ENCODE assay signal across 8 cellular contexts in genomic region chr5:126422994-126423788, GRCh38. TPM values are rescaled to one million over a fixed set of nuclear protein-coding genes. Genes with fewer than 3 reads are reported as not detected.
A peak's percentile ranks its signal among the peaks of the same experiment; 100 is the strongest.
DNase-seq lines count a peak whose midpoint lies in the region; ATAC-seq and TF ChIP-seq lines count a peak whose summit lies in the region.

A gene with protein sequence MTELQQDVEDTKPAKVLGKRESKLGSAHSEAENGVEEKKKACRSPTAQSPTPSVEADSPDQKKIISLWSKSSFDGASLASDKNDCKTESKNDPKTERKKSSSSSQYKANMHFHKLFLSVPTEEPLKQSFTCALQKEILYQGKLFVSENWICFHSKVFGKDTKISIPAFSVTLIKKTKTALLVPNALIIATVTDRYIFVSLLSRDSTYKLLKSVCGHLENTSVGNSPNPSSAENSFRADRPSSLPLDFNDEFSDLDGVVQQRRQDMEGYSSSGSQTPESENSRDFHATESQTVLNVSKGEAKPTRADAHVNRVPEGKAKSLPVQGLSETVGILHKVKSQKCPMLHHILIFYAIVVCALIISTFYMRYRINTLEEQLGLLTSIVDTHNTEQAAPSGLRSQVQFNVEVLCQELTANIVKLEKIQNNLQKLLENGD (plus strand): TSS chr5:126423409. CDS start chr5:126423607, 198 bp downstream.

- intact Hi-C loops in Right ventricle myocardium inferior (cut with DNase I), result loop anchor here (5.0 kb wide), 2 partner anchors 51 to 114 kb away; no protein-coding TSS in a partner anchor

- no peaks in the 10 kb centered on the region for H3K9me3 Mint-ChIP-seq in activated naive CD8-positive, alpha-beta T cell treated with anti-CD3 and anti-CD28 coated beads, Interleukin-2, amount 10 ng/mL, durations not matched to agents 7 days and 5 days
- H3K9me3 Mint-ChIP-seq in osteocyte (ENCODE audit: unreplicated experiment), result no peaks in the 10 kb centered on the region

- DNase-seq in D341Med (ENCODE audit: low spot score) (peak; percentile 76), HuH-7 (ENCODE audit: low spot score) (peak; percentile 10), Right ventricle myocardium inferior (ENCODE audit: missing footprints) (peak; percentile 90), osteocyte (ENCODE audit: extremely low spot score, unreplicated experiment) (peak; percentile 92), thoracic aorta (ENCODE audit: low spot score) (peak; percentile 60)
- peak; percentile 70 for DNase-seq in activated naive CD8-positive, alpha-beta T cell treated with anti-CD3 and anti-CD28 coated beads, Interleukin-2, amount 10 ng/mL, durations not matched to agents 7 days and 5 days

- ATAC-seq in GM21447 (IDR thresholded peaks at IDR 0.05; ENCODE audit: unreplicated experiment) (peak; percentile 87), SK-N-SH treated with all-trans-retinoic acid at 6 μM for 48 hours (peak; percentile 95), Right ventricle myocardium inferior (peak; percentile 96), thoracic aorta (ENCODE audit: insufficient number of reproducible peaks, low FRiP score, low read depth) (peak; percentile 92)
- peak; percentile 95 for ATAC-seq in activated naive CD8-positive, alpha-beta T cell treated with anti-CD3 and anti-CD28 coated beads, Interleukin-2, amount 10 ng/mL, durations not matched to agents 7 days and 5 days (ENCODE audit: low read depth)

- H3K4me3 ChIP-seq in thoracic aorta, result peak within 1 kb of the TSS; percentile 82

- no peaks in the 10 kb centered on the region for H3K27me3 ChIP-seq in thoracic aorta (replicated peaks; ENCODE audit: insufficient read depth)

- peak within 1 kb of the TSS; percentile 87 to 94 for H3K27ac ChIP-seq in thoracic aorta

- H3K9me3 ChIP-seq in thoracic aorta, result no peaks in the 10 kb centered on the region

- peaks cover 2% of the 10 kb centered on the region for H3K36me3 Mint-ChIP-seq in activated naive CD8-positive, alpha-beta T cell treated with anti-CD3 and anti-CD28 coated beads, Interleukin-2, amount 10 ng/mL, durations not matched to agents 7 days and 5 days
- peaks cover 16% of the 10 kb centered on the region for H3K36me3 Mint-ChIP-seq in osteocyte (ENCODE audit: unreplicated experiment)

- peaks cover 23% of the 10 kb centered on the region for H3K4me1 Mint-ChIP-seq in activated naive CD8-positive, alpha-beta T cell treated with anti-CD3 and anti-CD28 coated beads, Interleukin-2, amount 10 ng/mL, durations not matched to agents 7 days and 5 days
- H3K4me1 Mint-ChIP-seq in osteocyte (ENCODE audit: unreplicated experiment), result peaks cover 37% of the 10 kb centered on the region

- peaks cover 0 to 29% of the 10 kb centered on the region in 2 donors for H3K4me1 ChIP-seq in thoracic aorta (ENCODE audit: control insufficient read depth in 1 of 2, low read depth in 2 of 2)

- H3K36me3 ChIP-seq in thoracic aorta, result no peaks in the 10 kb centered on the region

- no peaks in the 10 kb centered on the region for H3K27me3 Mint-ChIP-seq in activated naive CD8-positive, alpha-beta T cell treated with anti-CD3 and anti-CD28 coated beads, Interleukin-2, amount 10 ng/mL, durations not matched to agents 7 days and 5 days
- no peaks in the 10 kb centered on the region for H3K27me3 Mint-ChIP-seq in osteocyte (ENCODE audit: unreplicated experiment)

- POLR2A ChIA-PET in activated naive CD8-positive, alpha-beta T cell treated with anti-CD3 and anti-CD28 coated beads, Interleukin-2, amount 10 ng/mL, durations not matched to agents 7 days and 5 days (lab: Charles Lee), result interaction anchor here (0.5 to 2.3 kb wide), 3 partner anchors 20 to 450 kb away, joined by 3 to 29 read pairs (median 5); no protein-coding TSS in a partner anchor

- H3K27ac Mint-ChIP-seq in activated naive CD8-positive, alpha-beta T cell treated with anti-CD3 and anti-CD28 coated beads, Interleukin-2, amount 10 ng/mL, durations not matched to agents 7 days and 5 days, result peak within 1 kb of the TSS; percentile 82
- peak within 1 kb of the TSS; percentile 94 for H3K27ac Mint-ChIP-seq in osteocyte (ENCODE audit: unreplicated experiment)

- peak within 1 kb of the TSS; percentile 92 for H3K4me3 Mint-ChIP-seq in activated naive CD8-positive, alpha-beta T cell treated with anti-CD3 and anti-CD28 coated beads, Interleukin-2, amount 10 ng/mL, durations not matched to agents 7 days and 5 days
- peak within 1 kb of the TSS; percentile 84 for H3K4me3 Mint-ChIP-seq in osteocyte (ENCODE audit: unreplicated experiment)

- TF ChIP-seq CTCF in osteocyte (IDR thresholded peaks at IDR 0.05) (no peak), thoracic aorta (IDR thresholded peaks at IDR 0.05) (no peak)

TF ChIP-seq in SK-N-SH treated with all-trans-retinoic acid at 6 μM for 48 hours, 23 proteins besides CTCF, POLR2A, EP300 and RAD21:
- TF ChIP-seq, protein P1, sequence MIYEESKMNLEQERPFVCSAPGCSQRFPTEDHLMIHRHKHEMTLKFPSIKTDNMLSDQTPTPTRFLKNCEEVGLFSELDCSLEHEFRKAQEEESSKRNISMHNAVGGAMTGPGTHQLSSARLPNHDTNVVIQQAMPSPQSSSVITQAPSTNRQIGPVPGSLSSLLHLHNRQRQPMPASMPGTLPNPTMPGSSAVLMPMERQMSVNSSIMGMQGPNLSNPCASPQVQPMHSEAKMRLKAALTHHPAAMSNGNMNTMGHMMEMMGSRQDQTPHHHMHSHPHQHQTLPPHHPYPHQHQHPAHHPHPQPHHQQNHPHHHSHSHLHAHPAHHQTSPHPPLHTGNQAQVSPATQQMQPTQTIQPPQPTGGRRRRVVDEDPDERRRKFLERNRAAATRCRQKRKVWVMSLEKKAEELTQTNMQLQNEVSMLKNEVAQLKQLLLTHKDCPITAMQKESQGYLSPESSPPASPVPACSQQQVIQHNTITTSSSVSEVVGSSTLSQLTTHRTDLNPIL (CRISPR knock-in tag; IDR thresholded peaks at IDR 0.05; ENCODE audit: low read depth), result no peak
- TF ChIP-seq TSHZ2 (CRISPR knock-in tag; IDR thresholded peaks at IDR 0.05) (no peak), SNAI2 (CRISPR knock-in tag; IDR thresholded peaks at IDR 0.05) (no peak), ESRRG (CRISPR knock-in tag; IDR thresholded peaks at IDR 0.05) (no peak), PPARA (CRISPR knock-in tag; IDR thresholded peaks at IDR 0.05; ENCODE audit: borderline replicate concordance) (no peak), CSDC2 (CRISPR knock-in tag; IDR thresholded peaks at IDR 0.05) (no peak), TOX (CRISPR knock-in tag; IDR thresholded peaks at IDR 0.05; ENCODE audit: borderline replicate concordance) (no peak), GLIS3 (CRISPR knock-in tag; IDR thresholded peaks at IDR 0.05) (no peak), ISL1 (CRISPR knock-in tag; IDR thresholded peaks at IDR 0.05) (no peak), ZNF565 (CRISPR knock-in tag; conservative IDR thresholded peaks at IDR 0.05; ENCODE audit: low read depth) (no peak), ZNF70 (CRISPR knock-in tag; IDR thresholded peaks at IDR 0.05) (no peak), TCF4 (CRISPR knock-in tag; IDR thresholded peaks at IDR 0.05; ENCODE audit: borderline replicate concordance) (no peak), BACH2 (CRISPR knock-in tag; IDR thresholded peaks at IDR 0.05; ENCODE audit: borderline replicate concordance) (no peak), ZFP3 (CRISPR knock-in tag; IDR thresholded peaks at IDR 0.05) (no peak), OSR1 (CRISPR knock-in tag; IDR thresholded peaks at IDR 0.05) (no peak)
TF ChIP-seq in SK-N-SH treated with all-trans-retinoic acid at 6 μM for 48 hours: peak in this region for 0.

RNA-seq across cellular contexts. Expression of the gene that starts here (rescaled TPM):
- 1 to 10 TPM; 4.6 to 5.2 TPM for total RNA-seq in activated naive CD8-positive, alpha-beta T cell treated with anti-CD3 and anti-CD28 coated beads, Interleukin-2, amount 10 ng/mL, durations not matched to agents 7 days and 5 days
- total RNA-seq in Right ventricle myocardium inferior, result 29.3 TPM
- 78.2 and 93.7 TPM in 2 replicates for total RNA-seq in osteocyte
- total RNA-seq in thoracic aorta, result 10 to 100 TPM; 59.3 to 79.5 TPM

Comparison
In these comparisons a context has a peak if more than half of its experiments do, and no peak if none do; other contexts are left out.
1. Peak in every context shown above with its lines: DNase-seq, ATAC-seq, H3K4me3 ChIP-seq and H3K27ac ChIP-seq.
2. DNase-seq: peak in every context shown above with its lines; median percentile 92 in osteocyte; 90 in Right ventricle myocardium inferior; 76 in D341Med; 70 in activated naive CD8-positive, alpha-beta T cell treated with anti-CD3 and anti-CD28 coated beads, Interleukin-2, amount 10 ng/mL, durations not matched to agents 7 days and 5 days; 60 in thoracic aorta; 10 in HuH-7.